In genomic region chr20:51661609-51662178, GRCh38 we compare ENCODE assay signal across 8 cellular contexts.
DNase-seq lines count a peak whose midpoint lies in the region; ATAC-seq and TF ChIP-seq lines count a peak whose summit lies in the region.

No MANE protein-coding gene starts in this region.

- H3K9me3 ChIP-seq in ascending aorta, result no peaks in the 10 kb centered on the region
- no peaks in the 10 kb centered on the region for H3K9me3 ChIP-seq in smooth muscle cell (replicated peaks; ENCODE audit: low read depth)

- H3K36me3 ChIP-seq in ascending aorta, result peaks cover 5 to 12% of the 10 kb centered on the region in 2 donors
- H3K36me3 ChIP-seq in smooth muscle cell (ENCODE audit: low read depth), result no peaks in the 10 kb centered on the region
- H3K36me3 ChIP-seq in H7 (replicated peaks; ENCODE audit: control insufficient read depth, insufficient read depth, low read length), result no peaks in the 10 kb centered on the region

- ATAC-seq in GM18867 (IDR thresholded peaks at IDR 0.05; ENCODE audit: unreplicated experiment) (peak; percentile 56), HG03439 (IDR thresholded peaks at IDR 0.05; ENCODE audit: unreplicated experiment) (no peak)

- H3K4me3 ChIP-seq in ascending aorta (no peak overlapping the region), smooth muscle cell (no peak overlapping the region), H7 (ENCODE audit: insufficient read depth, low read depth, low read length) (no peak overlapping the region)

- H3K9ac ChIP-seq in smooth muscle cell (ENCODE audit: low read depth), result no peak overlapping the region

- CTCF ChIA-PET in RWPE1 (lab: Yijun Ruan, JAX), result interaction anchor here (0.5 to 1.2 kb wide), 7 partner anchors 22 to 426 kb away, joined by 3 to 8 read pairs (median 4); no protein-coding TSS in a partner anchor

- POLR2A ChIA-PET in RWPE1 (lab: Yijun Ruan, JAX; ENCODE audit: low non-redundant PET), result interaction anchor here (0.6 to 1.2 kb wide), 4 partner anchors 10 to 306 kb away, joined by 3 to 5 read pairs (median 4); no protein-coding TSS in a partner anchor

- H2AFZ ChIP-seq in smooth muscle cell (ENCODE audit: low read depth), result no peak overlapping the region

- H3K27me3 ChIP-seq in ascending aorta, result no peaks in the 10 kb centered on the region
- no peaks in the 10 kb centered on the region for H3K27me3 ChIP-seq in smooth muscle cell (ENCODE audit: low read depth)
- H3K27me3 ChIP-seq in H7 (ENCODE audit: control insufficient read depth, insufficient read depth, low read length), result no peaks in the 10 kb centered on the region

- H3K4me1 ChIP-seq in ascending aorta, result no peaks in the 10 kb centered on the region
- H3K4me1 ChIP-seq in smooth muscle cell (ENCODE audit: low read depth), result no peaks in the 10 kb centered on the region

- TF ChIP-seq CTCF in RWPE1 (conservative IDR thresholded peaks at IDR 0.05; ENCODE audit: low read depth) (no peak), ascending aorta (IDR thresholded peaks at IDR 0.05) (no peak), smooth muscle cell (IDR thresholded peaks at IDR 0.05; ENCODE audit: borderline replicate concordance, insufficient read depth, poor library complexity, severe bottlenecking) (no peak), GM10266 (IDR thresholded peaks at IDR 0.05; ENCODE audit: control insufficient read depth, insufficient read depth, low read depth, missing control alignments) (no peak)

- H3K4me2 ChIP-seq in smooth muscle cell, result no peak overlapping the region

- DNase-seq in RWPE1 (ENCODE audit: low spot score) (peak; percentile 67), ascending aorta (ENCODE audit: low spot score in 2 of 2) (no peak), smooth muscle cell (lab: John Stamatoyannopoulos, UW; ENCODE audit: unreplicated experiment) (no peak), Kasumi-1 (lab: John Stamatoyannopoulos, UW) (no peak), H7 (no peak), GM10266 (ENCODE audit: extremely low spot score) (no peak)

- H3K79me2 ChIP-seq in smooth muscle cell (ENCODE audit: low read depth), result no peaks in the 10 kb centered on the region

- peaks cover 15% of the 10 kb centered on the region for H3F3A ChIP-seq in smooth muscle cell (ENCODE audit: low read depth)

- WGBS in smooth muscle cell (ENCODE audit: low lambda C conversion rate), result 15% methylated on average over 3 of the region's 3 CpGs

- peak overlapping the region; percentile 60; the same call in 1 of the 2 replicates for H3K27ac ChIP-seq in RWPE1
- H3K27ac ChIP-seq in ascending aorta, result peak overlapping the region; percentile 52 to 69
- H3K27ac ChIP-seq in smooth muscle cell (ENCODE audit: low read depth), result peak overlapping the region; percentile 53

- intact Hi-C loops in ascending aorta (cut with DNase I), result no loop called here

- H4K20me1 ChIP-seq in smooth muscle cell (ENCODE audit: low read depth), result peaks cover 12% of the 10 kb centered on the region
